ENCODE assay signal across 23 cellular contexts in genomic region chr3:78562318-78562717, GRCh38.
"Had no signal": no experiment of that assay in that cellular context is flagged by ENCODE, and none has a peak within 500 bp of the region (broad histone marks: within the 10 kb centered on the region; RNA-seq: fewer than 3 reads in every experiment).

No MANE protein-coding gene starts in this region.

- H3K4me1 ChIP-seq: ascending aorta, tibial artery had no signal

- H3K36me3 ChIP-seq: ascending aorta, brain microvascular endothelial cell, tibial artery, WERI-Rb-1 had no signal

- ATAC-seq: activated CD8-positive, alpha-beta T cell treated with anti-CD3 and anti-CD28 coated beads, Interleukin-2, amount 10 ng/mL, durations not matched to agents 7 days and 5 days; activated naive CD4-positive, alpha-beta T cell treated with anti-CD3 and anti-CD28 coated beads, Interleukin-2, amount 50 U/mL, for 72 hours; left lobe of liver; sciatic nerve; stimulated activated effector memory CD8-positive, alpha-beta T cell treated with anti-CD3 and anti-CD28 coated beads, Interleukin-12 subunit alpha, Interleukin-12 subunit beta, amount 100 ng/mL, for 72 hours; stimulated activated naive CD8-positive, alpha-beta T cell treated with anti-CD3 and anti-CD28 coated beads, Interleukin-15, amount 100 ng/mL, for 72 hours had no signal

- H3K9me3 Mint-ChIP-seq: activated CD4-positive, alpha-beta T cell treated with anti-CD3 and anti-CD28 coated beads, Interleukin-2, amount 10 ng/mL, durations not matched to agents 7 days and 5 days had no signal

- H3K4me3 Mint-ChIP-seq: activated CD4-positive, alpha-beta T cell treated with anti-CD3 and anti-CD28 coated beads, Interleukin-2, amount 10 ng/mL, durations not matched to agents 7 days and 5 days; activated CD8-positive, alpha-beta T cell treated with anti-CD3 and anti-CD28 coated beads, Interleukin-2, amount 10 ng/mL, durations not matched to agents 7 days and 5 days; dendritic cell treated with granulocyte-macrophage colony-stimulating factor and Interleukin-4, amounts not matched to agents 40 ng/mL and 50 ng/mL, for 4 days; immature natural killer cell; naive B cell; stimulated activated effector memory CD8-positive, alpha-beta T cell treated with anti-CD3 and anti-CD28 coated beads, Interleukin-12 subunit alpha, Interleukin-12 subunit beta, amount 100 ng/mL, for 72 hours; stimulated activated naive CD8-positive, alpha-beta T cell treated with anti-CD3 and anti-CD28 coated beads, Interleukin-15, amount 100 ng/mL, for 72 hours had no signal

- H3K4me1 Mint-ChIP-seq: activated CD4-positive, alpha-beta T cell treated with anti-CD3 and anti-CD28 coated beads, Interleukin-2, amount 10 ng/mL, durations not matched to agents 7 days and 5 days; immature natural killer cell; stimulated activated effector memory CD8-positive, alpha-beta T cell treated with anti-CD3 and anti-CD28 coated beads, Interleukin-12 subunit alpha, Interleukin-12 subunit beta, amount 100 ng/mL, for 72 hours; stimulated activated naive CD8-positive, alpha-beta T cell treated with anti-CD3 and anti-CD28 coated beads, Interleukin-15, amount 100 ng/mL, for 72 hours had no signal

- H3K36me3 Mint-ChIP-seq: activated naive CD4-positive, alpha-beta T cell treated with anti-CD3 and anti-CD28 coated beads, Interleukin-2, amount 50 U/mL, for 72 hours; immature natural killer cell; naive B cell; stimulated activated effector memory CD8-positive, alpha-beta T cell treated with anti-CD3 and anti-CD28 coated beads, Interleukin-12 subunit alpha, Interleukin-12 subunit beta, amount 100 ng/mL, for 72 hours had no signal

- H3K9me3 ChIP-seq: ascending aorta, tibial artery had no signal

- DNase-seq: activated CD4-positive, alpha-beta T cell treated with anti-CD3 and anti-CD28 coated beads, Interleukin-2, amount 10 ng/mL, durations not matched to agents 7 days and 5 days; activated CD4-positive, CD25-positive, alpha-beta regulatory T cell treated with anti-CD3 and anti-CD28 coated beads, Interleukin-2, amount 50 U/mL, for 72 hours; activated CD8-positive, alpha-beta T cell treated with anti-CD3 and anti-CD28 coated beads, Interleukin-2, amount 10 ng/mL, durations not matched to agents 7 days and 5 days; activated T-cell treated with anti-CD3 and anti-CD28 coated beads, Interleukin-2, amount 50 U/mL, for 1 hour; brain microvascular endothelial cell; caudate nucleus; effector CD4-positive, alpha-beta T cell; immature natural killer cell; naive B cell; nucleus accumbens; small intestine; stimulated activated CD4-positive, alpha-beta T cell treated with anti-CD3 and anti-CD28 coated beads, Interleukin-2, amount 100 ng/mL, for 24 hours; stimulated activated naive CD8-positive, alpha-beta T cell treated with anti-CD3 and anti-CD28 coated beads, Interleukin-15, amount 100 ng/mL, for 72 hours; T-helper 9 cell; tibial artery; WERI-Rb-1 had no signal

- H3K4me3 ChIP-seq: ascending aorta, lung, tibial artery had no signal

- H3K27ac ChIP-seq: ascending aorta, brain microvascular endothelial cell, tibial artery, WERI-Rb-1 had no signal

- H3K27ac Mint-ChIP-seq: activated CD4-positive, alpha-beta T cell treated with anti-CD3 and anti-CD28 coated beads, Interleukin-2, amount 10 ng/mL, durations not matched to agents 7 days and 5 days; activated CD8-positive, alpha-beta T cell treated with anti-CD3 and anti-CD28 coated beads, Interleukin-2, amount 10 ng/mL, durations not matched to agents 7 days and 5 days; activated naive CD4-positive, alpha-beta T cell treated with anti-CD3 and anti-CD28 coated beads, Interleukin-2, amount 50 U/mL, for 72 hours; dendritic cell treated with granulocyte-macrophage colony-stimulating factor and Interleukin-4, amounts not matched to agents 40 ng/mL and 50 ng/mL, for 4 days; immature natural killer cell; naive B cell; stimulated activated effector memory CD8-positive, alpha-beta T cell treated with anti-CD3 and anti-CD28 coated beads, Interleukin-12 subunit alpha, Interleukin-12 subunit beta, amount 100 ng/mL, for 72 hours had no signal

- H3K27me3 ChIP-seq: ascending aorta, brain microvascular endothelial cell, tibial artery had no signal

- H3K27me3 Mint-ChIP-seq: activated CD4-positive, alpha-beta T cell treated with anti-CD3 and anti-CD28 coated beads, Interleukin-2, amount 10 ng/mL, durations not matched to agents 7 days and 5 days; dendritic cell treated with granulocyte-macrophage colony-stimulating factor and Interleukin-4, amounts not matched to agents 40 ng/mL and 50 ng/mL, for 4 days; naive B cell had no signal
